In genomic region chr4:10664408-10664807, GRCh38 we compare ENCODE assay signal across 1 cellular context.
TF ChIP-seq lines count a peak whose summit lies in the region.

No MANE protein-coding gene starts in this region.

TF ChIP-seq in HepG2, 621 proteins besides CTCF, POLR2A, EP300 and RAD21 (continued from another document):
- no peak for TF ChIP-seq DNMT1 (CRISPR knock-in tag; IDR thresholded peaks at IDR 0.05)
- TF ChIP-seq ZMAT5 (CRISPR knock-in tag; IDR thresholded peaks at IDR 0.05; ENCODE audit: borderline replicate concordance, low read depth), result no peak
- TF ChIP-seq ZNF101 (CRISPR knock-in tag; IDR thresholded peaks at IDR 0.05; ENCODE audit: borderline replicate concordance, low read depth), result no peak
- no peak for TF ChIP-seq ZNF136 (CRISPR knock-in tag; IDR thresholded peaks at IDR 0.05; ENCODE audit: low read depth)
- no peak for TF ChIP-seq CEBPG (CRISPR knock-in tag; IDR thresholded peaks at IDR 0.05)
- TF ChIP-seq SRSF9 (IDR thresholded peaks at IDR 0.05; ENCODE audit: borderline replicate concordance, insufficient read depth, low read depth, low read length, poor library complexity, severe bottlenecking), result no peak
- no peak for TF ChIP-seq U2AF2 (IDR thresholded peaks at IDR 0.05; ENCODE audit: low read depth, low read length)
- TF ChIP-seq JARID2 (CRISPR knock-in tag; IDR thresholded peaks at IDR 0.05; ENCODE audit: insufficient replicate concordance), result no peak
- TF ChIP-seq SSRP1 (CRISPR knock-in tag; IDR thresholded peaks at IDR 0.05), result no peak
- no peak for TF ChIP-seq CHD4 (IDR thresholded peaks at IDR 0.05; ENCODE audit: borderline replicate concordance, low read length)
- no peak for TF ChIP-seq HIVEP1 (CRISPR knock-in tag; IDR thresholded peaks at IDR 0.05)
TF ChIP-seq in HepG2: peak in this region for 0.
